ENCODE assay signal across 1 cellular context in the genomic region with DNA sequence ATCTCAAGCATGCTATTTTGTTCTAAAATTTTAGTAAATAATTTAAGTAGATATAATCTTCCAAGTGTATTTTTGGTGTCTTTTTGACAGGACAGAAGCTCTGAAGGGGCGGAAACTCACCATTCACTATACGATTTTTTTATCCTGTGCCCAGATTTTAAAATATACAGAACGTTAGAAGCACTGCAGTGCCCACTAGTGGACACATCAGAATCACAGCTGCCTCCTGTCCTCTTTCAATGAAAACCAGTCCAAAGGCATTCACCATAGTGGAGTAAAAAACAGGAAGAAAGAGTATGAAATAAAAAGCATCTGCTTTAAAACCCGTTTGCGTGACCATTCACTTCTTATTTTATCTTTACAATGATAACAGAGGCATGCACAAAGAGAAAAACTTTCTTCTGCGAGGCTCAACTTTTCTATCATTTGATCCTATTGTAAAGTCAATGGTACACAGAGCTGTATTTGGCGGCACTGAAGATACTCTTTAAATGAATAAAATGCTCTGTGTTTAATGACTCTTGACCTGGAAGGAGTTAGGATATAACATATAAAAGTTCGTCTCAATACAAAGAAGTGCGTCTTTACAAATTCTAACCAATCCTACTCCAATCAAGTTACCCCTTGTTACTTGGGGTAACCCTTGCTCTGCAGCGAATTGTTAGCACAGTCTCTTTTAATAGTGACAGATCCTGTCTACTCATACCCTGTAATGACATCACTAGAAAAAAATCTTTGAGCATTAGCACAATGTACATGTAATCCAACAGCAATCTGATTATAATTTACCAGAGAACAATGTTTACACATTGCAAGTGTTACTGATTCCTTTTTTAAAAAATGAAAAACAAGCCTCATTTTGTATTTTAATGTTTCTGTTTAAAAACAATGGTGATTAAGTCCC.
TF ChIP-seq lines count a peak whose summit lies in the region.

No MANE protein-coding gene starts in this region.

TF ChIP-seq in IMR-90, 13 proteins besides CTCF, POLR2A, EP300 and RAD21:
- peak; percentile 55 for TF ChIP-seq SMC3 (IDR thresholded peaks at IDR 0.05; ENCODE audit: low read depth, low read length)
- TF ChIP-seq, protein P1, sequence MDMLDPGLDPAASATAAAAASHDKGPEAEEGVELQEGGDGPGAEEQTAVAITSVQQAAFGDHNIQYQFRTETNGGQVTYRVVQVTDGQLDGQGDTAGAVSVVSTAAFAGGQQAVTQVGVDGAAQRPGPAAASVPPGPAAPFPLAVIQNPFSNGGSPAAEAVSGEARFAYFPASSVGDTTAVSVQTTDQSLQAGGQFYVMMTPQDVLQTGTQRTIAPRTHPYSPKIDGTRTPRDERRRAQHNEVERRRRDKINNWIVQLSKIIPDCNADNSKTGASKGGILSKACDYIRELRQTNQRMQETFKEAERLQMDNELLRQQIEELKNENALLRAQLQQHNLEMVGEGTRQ (IDR thresholded peaks at IDR 0.05; ENCODE audit: low read depth, low read length) = no peak
